In the genomic region with DNA sequence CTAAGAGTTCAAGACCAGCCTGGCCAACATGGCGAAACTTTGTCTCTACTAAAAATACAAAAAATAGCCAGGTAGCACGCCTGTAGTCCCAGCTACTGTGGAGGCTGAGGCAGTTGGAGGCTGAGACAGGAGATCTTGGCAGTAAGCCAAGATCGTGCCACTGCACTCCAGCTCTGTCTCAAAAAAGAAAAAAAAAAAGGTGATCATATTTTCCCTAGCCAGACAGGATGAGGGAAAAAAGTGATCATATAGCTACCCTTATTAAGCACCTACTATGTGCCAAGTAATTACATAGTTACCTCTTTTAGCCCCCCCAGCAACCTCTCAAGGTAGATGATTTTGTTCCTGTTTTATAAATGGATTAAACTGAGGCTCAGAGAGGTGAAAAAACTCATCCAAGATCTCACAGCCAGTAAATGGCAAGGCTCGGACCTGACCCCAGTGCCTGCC, we compare ENCODE assay signal across 1 cellular context.
TF ChIP-seq lines count a peak whose summit lies in the region.

No MANE protein-coding gene starts in this region.

TF ChIP-seq in GM23338, 12 proteins besides CTCF, POLR2A, EP300 and RAD21 (continued from another document):
- TF ChIP-seq, protein P1, sequence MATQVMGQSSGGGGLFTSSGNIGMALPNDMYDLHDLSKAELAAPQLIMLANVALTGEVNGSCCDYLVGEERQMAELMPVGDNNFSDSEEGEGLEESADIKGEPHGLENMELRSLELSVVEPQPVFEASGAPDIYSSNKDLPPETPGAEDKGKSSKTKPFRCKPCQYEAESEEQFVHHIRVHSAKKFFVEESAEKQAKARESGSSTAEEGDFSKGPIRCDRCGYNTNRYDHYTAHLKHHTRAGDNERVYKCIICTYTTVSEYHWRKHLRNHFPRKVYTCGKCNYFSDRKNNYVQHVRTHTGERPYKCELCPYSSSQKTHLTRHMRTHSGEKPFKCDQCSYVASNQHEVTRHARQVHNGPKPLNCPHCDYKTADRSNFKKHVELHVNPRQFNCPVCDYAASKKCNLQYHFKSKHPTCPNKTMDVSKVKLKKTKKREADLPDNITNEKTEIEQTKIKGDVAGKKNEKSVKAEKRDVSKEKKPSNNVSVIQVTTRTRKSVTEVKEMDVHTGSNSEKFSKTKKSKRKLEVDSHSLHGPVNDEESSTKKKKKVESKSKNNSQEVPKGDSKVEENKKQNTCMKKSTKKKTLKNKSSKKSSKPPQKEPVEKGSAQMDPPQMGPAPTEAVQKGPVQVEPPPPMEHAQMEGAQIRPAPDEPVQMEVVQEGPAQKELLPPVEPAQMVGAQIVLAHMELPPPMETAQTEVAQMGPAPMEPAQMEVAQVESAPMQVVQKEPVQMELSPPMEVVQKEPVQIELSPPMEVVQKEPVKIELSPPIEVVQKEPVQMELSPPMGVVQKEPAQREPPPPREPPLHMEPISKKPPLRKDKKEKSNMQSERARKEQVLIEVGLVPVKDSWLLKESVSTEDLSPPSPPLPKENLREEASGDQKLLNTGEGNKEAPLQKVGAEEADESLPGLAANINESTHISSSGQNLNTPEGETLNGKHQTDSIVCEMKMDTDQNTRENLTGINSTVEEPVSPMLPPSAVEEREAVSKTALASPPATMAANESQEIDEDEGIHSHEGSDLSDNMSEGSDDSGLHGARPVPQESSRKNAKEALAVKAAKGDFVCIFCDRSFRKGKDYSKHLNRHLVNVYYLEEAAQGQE (IDR thresholded peaks at IDR 0.05; ENCODE audit: unreplicated experiment) = no peak
- TF ChIP-seq JUNB (IDR thresholded peaks at IDR 0.05; ENCODE audit: unreplicated experiment) (no peak), ZNF331 (CRISPR knock-in tag; IDR thresholded peaks at IDR 0.05; ENCODE audit: low read depth) (no peak), CREB1 (CRISPR knock-in tag; IDR thresholded peaks at IDR 0.05; ENCODE audit: low read depth) (no peak), EZH2 (IDR thresholded peaks at IDR 0.05; ENCODE audit: low read depth, unreplicated experiment) (no peak), EZH2phosphoT487 (IDR thresholded peaks at IDR 0.05; ENCODE audit: unreplicated experiment) (no peak)
- TF ChIP-seq, protein P2, sequence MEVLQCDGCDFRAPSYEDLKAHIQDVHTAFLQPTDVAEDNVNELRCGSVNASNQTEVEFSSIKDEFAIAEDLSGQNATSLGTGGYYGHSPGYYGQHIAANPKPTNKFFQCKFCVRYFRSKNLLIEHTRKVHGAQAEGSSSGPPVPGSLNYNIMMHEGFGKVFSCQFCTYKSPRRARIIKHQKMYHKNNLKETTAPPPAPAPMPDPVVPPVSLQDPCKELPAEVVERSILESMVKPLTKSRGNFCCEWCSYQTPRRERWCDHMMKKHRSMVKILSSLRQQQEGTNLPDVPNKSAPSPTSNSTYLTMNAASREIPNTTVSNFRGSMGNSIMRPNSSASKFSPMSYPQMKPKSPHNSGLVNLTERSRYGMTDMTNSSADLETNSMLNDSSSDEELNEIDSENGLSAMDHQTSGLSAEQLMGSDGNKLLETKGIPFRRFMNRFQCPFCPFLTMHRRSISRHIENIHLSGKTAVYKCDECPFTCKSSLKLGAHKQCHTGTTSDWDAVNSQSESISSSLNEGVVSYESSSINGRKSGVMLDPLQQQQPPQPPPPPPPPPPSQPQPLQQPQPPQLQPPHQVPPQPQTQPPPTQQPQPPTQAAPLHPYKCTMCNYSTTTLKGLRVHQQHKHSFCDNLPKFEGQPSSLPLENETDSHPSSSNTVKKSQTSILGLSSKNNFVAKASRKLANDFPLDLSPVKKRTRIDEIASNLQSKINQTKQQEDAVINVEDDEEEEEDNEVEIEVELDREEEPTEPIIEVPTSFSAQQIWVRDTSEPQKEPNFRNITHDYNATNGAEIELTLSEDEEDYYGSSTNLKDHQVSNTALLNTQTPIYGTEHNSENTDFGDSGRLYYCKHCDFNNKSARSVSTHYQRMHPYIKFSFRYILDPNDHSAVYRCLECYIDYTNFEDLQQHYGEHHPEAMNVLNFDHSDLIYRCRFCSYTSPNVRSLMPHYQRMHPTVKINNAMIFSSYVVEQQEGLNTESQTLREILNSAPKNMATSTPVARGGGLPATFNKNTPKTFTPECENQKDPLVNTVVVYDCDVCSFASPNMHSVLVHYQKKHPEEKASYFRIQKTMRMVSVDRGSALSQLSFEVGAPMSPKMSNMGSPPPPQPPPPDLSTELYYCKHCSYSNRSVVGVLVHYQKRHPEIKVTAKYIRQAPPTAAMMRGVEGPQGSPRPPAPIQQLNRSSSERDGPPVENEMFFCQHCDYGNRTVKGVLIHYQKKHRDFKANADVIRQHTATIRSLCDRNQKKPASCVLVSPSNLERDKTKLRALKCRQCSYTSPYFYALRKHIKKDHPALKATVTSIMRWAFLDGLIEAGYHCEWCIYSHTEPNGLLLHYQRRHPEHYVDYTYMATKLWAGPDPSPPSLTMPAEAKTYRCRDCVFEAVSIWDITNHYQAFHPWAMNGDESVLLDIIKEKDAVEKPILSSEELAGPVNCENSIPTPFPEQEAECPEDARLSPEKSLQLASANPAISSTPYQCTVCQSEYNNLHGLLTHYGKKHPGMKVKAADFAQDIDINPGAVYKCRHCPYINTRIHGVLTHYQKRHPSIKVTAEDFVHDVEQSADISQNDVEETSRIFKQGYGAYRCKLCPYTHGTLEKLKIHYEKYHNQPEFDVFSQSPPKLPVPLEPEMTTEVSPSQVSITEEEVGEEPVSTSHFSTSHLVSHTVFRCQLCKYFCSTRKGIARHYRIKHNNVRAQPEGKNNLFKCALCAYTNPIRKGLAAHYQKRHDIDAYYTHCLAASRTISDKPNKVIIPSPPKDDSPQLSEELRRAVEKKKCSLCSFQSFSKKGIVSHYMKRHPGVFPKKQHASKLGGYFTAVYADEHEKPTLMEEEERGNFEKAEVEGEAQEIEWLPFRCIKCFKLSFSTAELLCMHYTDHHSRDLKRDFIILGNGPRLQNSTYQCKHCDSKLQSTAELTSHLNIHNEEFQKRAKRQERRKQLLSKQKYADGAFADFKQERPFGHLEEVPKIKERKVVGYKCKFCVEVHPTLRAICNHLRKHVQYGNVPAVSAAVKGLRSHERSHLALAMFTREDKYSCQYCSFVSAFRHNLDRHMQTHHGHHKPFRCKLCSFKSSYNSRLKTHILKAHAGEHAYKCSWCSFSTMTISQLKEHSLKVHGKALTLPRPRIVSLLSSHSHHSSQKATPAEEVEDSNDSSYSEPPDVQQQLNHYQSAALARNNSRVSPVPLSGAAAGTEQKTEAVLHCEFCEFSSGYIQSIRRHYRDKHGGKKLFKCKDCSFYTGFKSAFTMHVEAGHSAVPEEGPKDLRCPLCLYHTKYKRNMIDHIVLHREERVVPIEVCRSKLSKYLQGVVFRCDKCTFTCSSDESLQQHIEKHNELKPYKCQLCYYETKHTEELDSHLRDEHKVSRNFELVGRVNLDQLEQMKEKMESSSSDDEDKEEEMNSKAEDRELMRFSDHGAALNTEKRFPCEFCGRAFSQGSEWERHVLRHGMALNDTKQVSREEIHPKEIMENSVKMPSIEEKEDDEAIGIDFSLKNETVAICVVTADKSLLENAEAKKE (CRISPR knock-in tag; IDR thresholded peaks at IDR 0.05) = no peak
TF ChIP-seq in GM23338: peak in this region for 0.
